In genomic region chr5:76583163-76584047, GRCh38 we compare ENCODE assay signal across 11 cellular contexts. TPM values are rescaled to one million over a fixed set of nuclear protein-coding genes. Genes with fewer than 3 reads are reported as not detected.
A peak's percentile ranks its signal among the peaks of the same experiment; 100 is the strongest.
DNase-seq lines count a peak whose midpoint lies in the region; ATAC-seq and TF ChIP-seq lines count a peak whose summit lies in the region.
"Had no signal": no experiment of that assay in that cellular context is flagged by ENCODE, and none has a peak within 500 bp of the region (broad histone marks: within the 10 kb centered on the region; RNA-seq: fewer than 3 reads in every experiment).

No MANE protein-coding gene starts in this region.

- POLR2A ChIA-PET in RWPE1 (lab: Yijun Ruan, JAX; ENCODE audit: low non-redundant PET): no interaction called here

- H3K27me3 ChIP-seq in fibroblast of lung (ENCODE audit: control insufficient read depth, insufficient read depth, low read length): peaks cover 2% of the 10 kb centered on the region
- no peaks in the 10 kb centered on the region for H3K27me3 ChIP-seq in smooth muscle cell (ENCODE audit: low read depth)

- H3K9ac ChIP-seq in fibroblast of lung (ENCODE audit: insufficient read depth, low read length): no peak overlapping the region
- H3K9ac ChIP-seq in smooth muscle cell (ENCODE audit: low read depth): no peak overlapping the region

- H3K4me3 ChIP-seq in fibroblast of lung (replicated peaks in 1 of 4; ENCODE audit: control extremely low read depth in 1 of 4, insufficient read depth in 1 of 4, low read depth in 3 of 4, low read length in 4 of 4) (no peak overlapping the region), smooth muscle cell (no peak overlapping the region)
- H3K4me3 ChIP-seq: SK-N-MC had no signal

- H3K9me3 ChIP-seq in fibroblast of lung (ENCODE audit: control insufficient read depth, insufficient read depth, low read depth, low read length): no peaks in the 10 kb centered on the region
- H3K9me3 ChIP-seq in smooth muscle cell (replicated peaks; ENCODE audit: low read depth): no peaks in the 10 kb centered on the region

- H3K79me2 ChIP-seq in fibroblast of lung (ENCODE audit: control insufficient read depth, insufficient read depth, low read length): no peaks in the 10 kb centered on the region
- H3K79me2 ChIP-seq in smooth muscle cell (ENCODE audit: low read depth): no peaks in the 10 kb centered on the region

- no peak overlapping the region for H2AFZ ChIP-seq in fibroblast of lung (ENCODE audit: low read length)
- H2AFZ ChIP-seq in smooth muscle cell (ENCODE audit: low read depth): no peak overlapping the region

- H3K27me3 Mint-ChIP-seq in activated T-cell treated with anti-CD3 and anti-CD28 coated beads, Interleukin-2, amount 50 U/mL, for 24 hours: no peaks in the 10 kb centered on the region

- H3K27ac ChIP-seq in RWPE1 (no peak overlapping the region), fibroblast of lung (ENCODE audit: insufficient read depth, low read length) (no peak overlapping the region), smooth muscle cell (ENCODE audit: low read depth) (peak overlapping the region; percentile 80)
- H3K27ac ChIP-seq: SK-N-MC had no signal

- CTCF ChIA-PET in RWPE1 (lab: Yijun Ruan, JAX): interaction anchor here (0.5 to 1.7 kb wide), 22 partner anchors 10 to 1891 kb away, joined by 3 to 9 read pairs (median 4); no protein-coding TSS in a partner anchor

- no peak for ATAC-seq in stimulated activated naive CD8-positive, alpha-beta T cell treated with anti-CD3 and anti-CD28 coated beads, Interleukin-15, Interleukin-2, amounts not matched to agents 100 U/mL and 50 U/mL, for 24 hours

- WGBS in smooth muscle cell (ENCODE audit: low lambda C conversion rate): 65% methylated on average over 7 of the region's 7 CpGs

- no peaks in the 10 kb centered on the region for H3F3A ChIP-seq in smooth muscle cell (ENCODE audit: low read depth)

- peak; percentile 75 for TF ChIP-seq CTCF in RWPE1 (conservative IDR thresholded peaks at IDR 0.05; ENCODE audit: low read depth)
- TF ChIP-seq CTCF in fibroblast of lung (conservative IDR thresholded peaks at IDR 0.05 in 1 of 2, IDR thresholded peaks at IDR 0.05 in 1 of 2; ENCODE audit: low read depth in 1 of 2, low read length in 2 of 2): peak in 1 of 2 donors; percentile 54
- peak; percentile 54 for TF ChIP-seq CTCF in smooth muscle cell (IDR thresholded peaks at IDR 0.05; ENCODE audit: borderline replicate concordance, insufficient read depth, poor library complexity, severe bottlenecking)

- DNase-seq in activated T-cell treated with anti-CD3 and anti-CD28 coated beads, Interleukin-2, amount 50 U/mL, for 24 hours: no peak
- DNase-seq in activated T-cell treated with anti-CD3 and anti-CD28 coated beads, Interleukin-2, amount 50 U/mL, for 1 hour: no peak
- DNase-seq in RWPE1 (ENCODE audit: low spot score) (peak; percentile 23), fibroblast of lung (ENCODE audit: low read depth in 2 of 2) (peak; percentile 35 to 56), smooth muscle cell (lab: John Stamatoyannopoulos, UW; ENCODE audit: unreplicated experiment) (no peak), amygdala (lab: John Stamatoyannopoulos, UW) (no peak), middle frontal gyrus (ENCODE audit: extremely low spot score, low spot score) (no peak)
- no peak for DNase-seq in stimulated activated naive CD8-positive, alpha-beta T cell treated with anti-CD3 and anti-CD28 coated beads, Interleukin-15, Interleukin-2, amounts not matched to agents 100 U/mL and 50 U/mL, for 24 hours
- DNase-seq: effector memory CD4-positive, alpha-beta T cell; EL had no signal

- H3K36me3 ChIP-seq in fibroblast of lung (ENCODE audit: control insufficient read depth, insufficient read depth, low read length) (no peaks in the 10 kb centered on the region), smooth muscle cell (ENCODE audit: low read depth) (no peaks in the 10 kb centered on the region)

- no peaks in the 10 kb centered on the region for H3K4me1 ChIP-seq in fibroblast of lung (ENCODE audit: control insufficient read depth, extremely low read depth, insufficient read depth, low read length)
- H3K4me1 ChIP-seq in smooth muscle cell (ENCODE audit: low read depth): peaks cover 7% of the 10 kb centered on the region

- H3K4me3 Mint-ChIP-seq in activated T-cell treated with anti-CD3 and anti-CD28 coated beads, Interleukin-2, amount 50 U/mL, for 24 hours: no peak overlapping the region

- H3K4me1 Mint-ChIP-seq in activated T-cell treated with anti-CD3 and anti-CD28 coated beads, Interleukin-2, amount 50 U/mL, for 24 hours (ENCODE audit: low read depth): peaks cover 29% of the 10 kb centered on the region

- H3K27ac Mint-ChIP-seq in activated T-cell treated with anti-CD3 and anti-CD28 coated beads, Interleukin-2, amount 50 U/mL, for 24 hours: peak overlapping the region; percentile 87

- H4K20me1 ChIP-seq in fibroblast of lung (ENCODE audit: control insufficient read depth, extremely low read depth, insufficient read depth, low read length) (no peaks in the 10 kb centered on the region), smooth muscle cell (ENCODE audit: low read depth) (no peaks in the 10 kb centered on the region)

- H3K36me3 Mint-ChIP-seq in activated T-cell treated with anti-CD3 and anti-CD28 coated beads, Interleukin-2, amount 50 U/mL, for 24 hours (ENCODE audit: low read depth): peaks cover 16% of the 10 kb centered on the region

- H3K4me2 ChIP-seq in fibroblast of lung (ENCODE audit: extremely low read depth, insufficient read depth, low read length) (no peak overlapping the region), smooth muscle cell (peak overlapping the region; percentile 72)

- no peaks in the 10 kb centered on the region for H3K9me3 Mint-ChIP-seq in activated T-cell treated with anti-CD3 and anti-CD28 coated beads, Interleukin-2, amount 50 U/mL, for 24 hours

RNA-seq across cellular contexts. Expression of gene F2RL2, which starts 39.8 kb away (rescaled TPM):
- total RNA-seq in fibroblast of lung: 13.1 and 82.6 TPM in 2 replicates
- 88.1 and 91.6 TPM in 2 replicates for polyA plus RNA-seq in fibroblast of lung
- 52.2 and 58.1 TPM in 2 replicates for polyA plus RNA-seq in fibroblast of lung (2012)
- 103 and 104 TPM in 2 replicates for polyA minus RNA-seq in fibroblast of lung (ENCODE audit: low replicate concordance)
- total RNA-seq in smooth muscle cell: 0.31 and 1.4 TPM in 2 replicates
- polyA plus RNA-seq in smooth muscle cell: 0.45 TPM in 1 of 2 replicates, not detected in the other

Comparison
In these comparisons a context has a peak if more than half of its experiments do, and no peak if none do; other contexts are left out.
1. DNase-seq: peak in RWPE1 (single experiment) and fibroblast of lung (2 of 2); none in activated T-cell treated with anti-CD3 and anti-CD28 coated beads, Interleukin-2, amount 50 U/mL, for 24 hours (single experiment), activated T-cell treated with anti-CD3 and anti-CD28 coated beads, Interleukin-2, amount 50 U/mL, for 1 hour (single experiment), smooth muscle cell (single experiment), amygdala (0 of 56), middle frontal gyrus (single experiment) and stimulated activated naive CD8-positive, alpha-beta T cell treated with anti-CD3 and anti-CD28 coated beads, Interleukin-15, Interleukin-2, amounts not matched to agents 100 U/mL and 50 U/mL, for 24 hours (single experiment).